12 cellular contexts compared by ENCODE assay signal in genomic region chr2:43268066-43268971, GRCh38. TPM values are rescaled to one million over a fixed set of nuclear protein-coding genes. Genes with fewer than 3 reads are reported as not detected.
A peak's percentile ranks its signal among the peaks of the same experiment; 100 is the strongest.
DNase-seq lines count a peak whose midpoint lies in the region; ATAC-seq and TF ChIP-seq lines count a peak whose summit lies in the region.
"Had no signal": no experiment of that assay in that cellular context is flagged by ENCODE, and none has a peak within 500 bp of the region (broad histone marks: within the 10 kb centered on the region; RNA-seq: fewer than 3 reads in every experiment).

No MANE protein-coding gene starts in this region.

- no peak for TF ChIP-seq CTCF in Peyer's patch (IDR thresholded peaks at IDR 0.05)
- no peak for TF ChIP-seq CTCF in liver (IDR thresholded peaks at IDR 0.05; ENCODE audit: low read depth, low read length, missing input control)
- TF ChIP-seq CTCF in stomach (IDR thresholded peaks at IDR 0.05), result no peak

- TF ChIP-seq RAD21 in liver (IDR thresholded peaks at IDR 0.05), result no peak

- no peak for TF ChIP-seq POLR2A in Peyer's patch (IDR thresholded peaks at IDR 0.05)
- TF ChIP-seq POLR2A in stomach (IDR thresholded peaks at IDR 0.05), result no peak

- CTCF ChIA-PET in T-cell (lab: Charles Lee), result no interaction called here

- H3K4me3 Mint-ChIP-seq in dendritic cell treated with granulocyte-macrophage colony-stimulating factor and Interleukin-4, amounts not matched to agents 40 ng/mL and 50 ng/mL, for 4 days, result peak overlapping the region; percentile 43
- H3K4me3 Mint-ChIP-seq in T-cell, result no peak overlapping the region
- H3K4me3 Mint-ChIP-seq: activated naive CD8-positive, alpha-beta T cell treated with anti-CD3 and anti-CD28 coated beads for 36 hours; naive thymus-derived CD4-positive, alpha-beta T cell had no signal

- no peak for ATAC-seq in T-cell (replicated peaks in 1 of 4)

- H3K4me1 Mint-ChIP-seq in dendritic cell treated with granulocyte-macrophage colony-stimulating factor and Interleukin-4, amounts not matched to agents 40 ng/mL and 50 ng/mL, for 4 days (ENCODE audit: low read depth), result peaks cover 84% of the 10 kb centered on the region
- H3K4me1 Mint-ChIP-seq in T-cell, result peaks cover 0 to 5% (median 0%) of the 10 kb centered on the region in 3 donors

- no peaks in the 10 kb centered on the region for H3K27me3 ChIP-seq in Peyer's patch
- H3K27me3 ChIP-seq in liver (ENCODE audit: control insufficient read depth in 4 of 4, insufficient read depth in 4 of 4, low read length in 3 of 4), result no peaks in the 10 kb centered on the region
- no peaks in the 10 kb centered on the region for H3K27me3 ChIP-seq in stomach

- WGBS in liver, result 87% methylated on average over 10 of the region's 10 CpGs
- 79 to 87% (median 82%) methylated on average over 10 of the region's 10 CpGs for WGBS in stomach, 5 donors

- no peaks in the 10 kb centered on the region for H3K27me3 Mint-ChIP-seq in dendritic cell treated with granulocyte-macrophage colony-stimulating factor and Interleukin-4, amounts not matched to agents 40 ng/mL and 50 ng/mL, for 4 days
- no peaks in the 10 kb centered on the region for H3K27me3 Mint-ChIP-seq in T-cell
- H3K27me3 Mint-ChIP-seq: activated naive CD8-positive, alpha-beta T cell treated with anti-CD3 and anti-CD28 coated beads for 36 hours; naive thymus-derived CD4-positive, alpha-beta T cell had no signal

- no peak for TF ChIP-seq EP300 in stomach (IDR thresholded peaks at IDR 0.05)

- POLR2A ChIA-PET in T-cell (lab: Charles Lee), result no interaction called here

- H3K4me1 ChIP-seq in Peyer's patch, result peaks cover 0 to 21% (median 2%) of the 10 kb centered on the region in 4 donors
- peaks cover 0 to 4% (median 0%) of the 10 kb centered on the region in 4 donors for H3K4me1 ChIP-seq in liver (ENCODE audit: control insufficient read depth in 4 of 4, insufficient read depth in 4 of 4, low read length in 3 of 4)
- peaks cover 18 to 67% (median 45%) of the 10 kb centered on the region in 4 donors for H3K4me1 ChIP-seq in stomach

- H3K27ac ChIP-seq in Peyer's patch, result peak overlapping the region; percentile 65 to 86 (median 74)
- peak overlapping the region; percentile 57 to 62 for H3K27ac ChIP-seq in liver (ENCODE audit: low read depth in 1 of 2, low read length in 2 of 2)
- H3K27ac ChIP-seq in stomach, result peak overlapping the region; percentile 49 to 83 (median 80)
- H3K27ac ChIP-seq in caudate nucleus (ENCODE audit: low read depth, low read length), result no peak overlapping the region
- H3K27ac ChIP-seq: PC-9 had no signal

- H3K36me3 Mint-ChIP-seq in dendritic cell treated with granulocyte-macrophage colony-stimulating factor and Interleukin-4, amounts not matched to agents 40 ng/mL and 50 ng/mL, for 4 days (ENCODE audit: low read depth), result peaks cover 19% of the 10 kb centered on the region
- peaks cover 38% of the 10 kb centered on the region for H3K36me3 Mint-ChIP-seq in T-cell

- H3K9ac ChIP-seq in liver (ENCODE audit: low read depth in 1 of 2, low read length in 2 of 2), result no peak overlapping the region

- intact Hi-C loops in dendritic cell treated with granulocyte-macrophage colony-stimulating factor and Interleukin-4, amounts not matched to agents 40 ng/mL and 50 ng/mL, for 4 days (cut with micrococcal nuclease), result no loop called here
- intact Hi-C loops in stomach (cut with DNase I; ENCODE audit: low total_unique reads), result no loop called here

- no peaks in the 10 kb centered on the region for H3K9me3 ChIP-seq in Peyer's patch
- no peaks in the 10 kb centered on the region for H3K9me3 ChIP-seq in liver (ENCODE audit: control insufficient read depth in 4 of 4, low read length in 3 of 4)
- no peaks in the 10 kb centered on the region for H3K9me3 ChIP-seq in stomach

- peak overlapping the region; percentile 89 for H3K27ac Mint-ChIP-seq in dendritic cell treated with granulocyte-macrophage colony-stimulating factor and Interleukin-4, amounts not matched to agents 40 ng/mL and 50 ng/mL, for 4 days
- no peak overlapping the region for H3K27ac Mint-ChIP-seq in T-cell
- H3K27ac Mint-ChIP-seq: activated naive CD8-positive, alpha-beta T cell treated with anti-CD3 and anti-CD28 coated beads for 36 hours had no signal

- DNase-seq in Peyer's patch (no peak), stomach (no peak), cerebellar cortex (ENCODE audit: low spot score) (no peak), caudate nucleus (lab: John Stamatoyannopoulos, UW) (no peak), hypothalamus (lab: John Stamatoyannopoulos, UW) (no peak), T-cell (no peak)
- DNase-seq: activated CD4-positive, alpha-beta T cell treated with anti-CD3 and anti-CD28 coated beads for 4 hours; activated naive CD8-positive, alpha-beta T cell treated with anti-CD3 and anti-CD28 coated beads for 36 hours; naive thymus-derived CD4-positive, alpha-beta T cell had no signal

- H3K9me3 Mint-ChIP-seq in dendritic cell treated with granulocyte-macrophage colony-stimulating factor and Interleukin-4, amounts not matched to agents 40 ng/mL and 50 ng/mL, for 4 days, result no peaks in the 10 kb centered on the region
- no peaks in the 10 kb centered on the region for H3K9me3 Mint-ChIP-seq in T-cell
- H3K9me3 Mint-ChIP-seq: activated naive CD8-positive, alpha-beta T cell treated with anti-CD3 and anti-CD28 coated beads for 36 hours had no signal

- no peak overlapping the region for H3K4me3 ChIP-seq in Peyer's patch
- H3K4me3 ChIP-seq in liver (ENCODE audit: low read depth in 1 of 3, low read length in 3 of 3), result no peak overlapping the region
- no peak overlapping the region for H3K4me3 ChIP-seq in stomach
- H3K4me3 ChIP-seq: PC-9 had no signal

- no peaks in the 10 kb centered on the region for H3K36me3 ChIP-seq in Peyer's patch
- peaks cover 0 to 5% (median 0%) of the 10 kb centered on the region in 4 donors for H3K36me3 ChIP-seq in liver (ENCODE audit: control insufficient read depth in 4 of 4, insufficient read depth in 3 of 4, low read depth in 1 of 4, low read length in 3 of 4)
- no peaks in the 10 kb centered on the region for H3K36me3 ChIP-seq in stomach

TF ChIP-seq in liver, 16 proteins besides CTCF, POLR2A, EP300 and RAD21:
- TF ChIP-seq FOXA2 (IDR thresholded peaks at IDR 0.05) (no peak), JUND (IDR thresholded peaks at IDR 0.05) (no peak), NR2F2 (IDR thresholded peaks at IDR 0.05) (no peak)
- TF ChIP-seq, protein P1, sequence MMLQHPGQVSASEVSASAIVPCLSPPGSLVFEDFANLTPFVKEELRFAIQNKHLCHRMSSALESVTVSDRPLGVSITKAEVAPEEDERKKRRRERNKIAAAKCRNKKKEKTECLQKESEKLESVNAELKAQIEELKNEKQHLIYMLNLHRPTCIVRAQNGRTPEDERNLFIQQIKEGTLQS (IDR thresholded peaks at IDR 0.05), result no peak

RNA-seq across cellular contexts. Expression of gene ZFP36L2, which starts 41.9 kb away (rescaled TPM):
- 100 to 1,000 TPM in 3 of 4 donors, 10 to 100 TPM in 1; 90.4 to 227 (median 148) TPM for total RNA-seq in Peyer's patch
- 10 to 100 TPM; 10.3 to 19.7 TPM for total RNA-seq in liver
- 10 to 100 TPM; 18.1 to 26.8 TPM for polyA plus RNA-seq in liver
- 100 to 1,000 TPM in 3 of 5 donors, 10 to 100 TPM in 2; 49.1 to 189 (median 109) TPM for total RNA-seq in stomach
- 10 to 100 TPM; 43.7 to 89.2 (median 44.0) TPM for polyA plus RNA-seq in stomach
- 100 to 1,000 TPM; 329 to 974 (median 377) TPM for total RNA-seq in T-cell
